16 cellular contexts compared by ENCODE assay signal in the genomic region with DNA sequence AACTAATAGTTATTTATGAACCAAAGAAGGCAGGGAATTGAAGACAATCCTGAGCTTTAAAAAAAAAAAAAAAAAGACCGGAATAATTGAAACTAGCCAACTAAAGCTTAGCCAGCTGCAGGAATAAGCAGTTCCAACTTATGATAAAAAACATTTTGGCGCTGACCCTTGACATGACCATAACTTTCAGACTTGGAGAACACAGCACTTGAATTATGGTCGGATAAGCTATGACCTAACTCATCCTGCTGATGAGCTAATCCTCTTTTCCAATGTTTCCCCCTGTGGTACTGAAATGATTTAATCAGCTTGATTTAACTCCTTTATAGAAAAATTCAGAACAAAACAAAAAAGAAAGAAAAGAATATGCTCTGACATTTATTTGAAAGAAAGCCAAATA.
DNase-seq lines count a peak whose midpoint lies in the region; ATAC-seq, FAIRE-seq and TF ChIP-seq lines count a peak whose summit lies in the region.
"Had no signal": no experiment of that assay in that cellular context is flagged by ENCODE, and none has a peak within 500 bp of the region (broad histone marks: within the 10 kb centered on the region; RNA-seq: fewer than 3 reads in every experiment).

No MANE protein-coding gene starts in this region.

- DNase-seq in AG10803 (ENCODE audit: low read depth), result peak; percentile 27
- DNase-seq in GM23248, result peak; percentile 17
- peak; percentile 15 for DNase-seq in endothelial cell of umbilical vein (ENCODE audit: low read depth, low spot score)
- DNase-seq in retinal pigment epithelial cell (ENCODE audit: low read depth), result peak; percentile 23
- no peak for DNase-seq in RKO (ENCODE audit: low spot score)
- no peak for DNase-seq in T-helper 9 cell
- DNase-seq in posterior vena cava (ENCODE audit: low spot score), result no peak
- DNase-seq: C1 segment of cervical spinal cord, IMR-90, Kasumi-1, NCI-H1417, NCI-H2029 treated with DMSO at 0.1 percent for 48 hours, NCI-H526 treated with DMSO at 0.1 percent for 48 hours, PC-9 had no signal

- WGBS in GM23248 (ENCODE audit: low coverage in 1 of 2, low lambda C conversion rate in 2 of 2, missing lambda C conversion rate in 2 of 2), 2 experiments, result 10 to 15% methylated on average over 3 of the region's 3 CpGs

- H3K9ac ChIP-seq in GM23248 (no peak overlapping the region), endothelial cell of umbilical vein (replicated peaks; ENCODE audit: extremely low read depth, insufficient read depth, low read length) (no peak overlapping the region)

- no peak for FAIRE-seq in endothelial cell of umbilical vein (lab: Jason Lieb, UNC)

- H3K36me3 ChIP-seq in GM23248 (ENCODE audit: low read depth) (no peaks in the 10 kb centered on the region), endothelial cell of umbilical vein (ENCODE audit: control insufficient read depth in 2 of 2, extremely low read depth in 1 of 2, insufficient read depth in 2 of 2, low read length in 2 of 2) (no peaks in the 10 kb centered on the region)
- H3K36me3 ChIP-seq: HAP-1 had no signal

- ATAC-seq in HG02885 (IDR thresholded peaks at IDR 0.05; ENCODE audit: poor library complexity, unreplicated experiment), result no peak

- H3K4me1 ChIP-seq in GM23248 (ENCODE audit: insufficient read depth) (no peaks in the 10 kb centered on the region), endothelial cell of umbilical vein (ENCODE audit: control insufficient read depth, extremely low read depth, insufficient read depth, low read length) (no peaks in the 10 kb centered on the region)
- H3K4me1 ChIP-seq: HAP-1 had no signal

- H3K27me3 ChIP-seq in GM23248 (replicated peaks; ENCODE audit: insufficient read depth), result no peaks in the 10 kb centered on the region
- H3K27me3 ChIP-seq in endothelial cell of umbilical vein (ENCODE audit: control insufficient read depth in 2 of 2, insufficient read depth in 2 of 2, low read length in 2 of 2), result no peaks in the 10 kb centered on the region

- POLR2A ChIA-PET in endothelial cell of umbilical vein (lab: Charles Lee), result no interaction called here

- H3K9me3 ChIP-seq in GM23248 (ENCODE audit: low read depth), result no peaks in the 10 kb centered on the region
- no peaks in the 10 kb centered on the region for H3K9me3 ChIP-seq in endothelial cell of umbilical vein (replicated peaks; ENCODE audit: control insufficient read depth, insufficient read depth, low read length)
- H3K9me3 ChIP-seq: HAP-1 had no signal

- dilution Hi-C loops in endothelial cell of umbilical vein (cut with MboI; ENCODE audit: extremely low pct_ligation_motif_present, low sequenced_read_pairs), result no loop called here

- no peak overlapping the region for H3K4me2 ChIP-seq in GM23248 (ENCODE audit: unreplicated experiment)
- no peak overlapping the region for H3K4me2 ChIP-seq in endothelial cell of umbilical vein (ENCODE audit: insufficient read depth, low read length)
- H3K4me2 ChIP-seq: PC-9 had no signal

- H3K79me2 ChIP-seq in GM23248 (ENCODE audit: insufficient read depth) (no peaks in the 10 kb centered on the region), endothelial cell of umbilical vein (ENCODE audit: control insufficient read depth, insufficient read depth, low read length) (no peaks in the 10 kb centered on the region)

- in situ Hi-C loops in GM23248 (cut with MboI), result loop anchor here (10.0 to 25.0 kb wide), 3 partner anchors 194 to 567 kb away; no protein-coding TSS in a partner anchor

- no peak for TF ChIP-seq POLR2A in endothelial cell of umbilical vein (IDR thresholded peaks at IDR 0.05; ENCODE audit: low read depth, low read length)

- no TSS peak for BruUV-seq in endothelial cell of umbilical vein (replicated peaks; lab: Mats Ljungman, UMichigan)

- no peaks in the 10 kb centered on the region for H3K9me2 ChIP-seq in GM23248 (ENCODE audit: insufficient read depth)

- intact Hi-C loops in endothelial cell of umbilical vein (cut with micrococcal nuclease) (no loop called here), posterior vena cava (cut with DNase I) (loop anchor here in 1 of 2 donors (10.0 kb wide), 1 partner anchor 294 kb away; no protein-coding TSS in a partner anchor)

- no peak overlapping the region for H3K27ac ChIP-seq in GM23248
- H3K27ac ChIP-seq in endothelial cell of umbilical vein (ENCODE audit: insufficient read depth, low read depth, low read length), result no peak overlapping the region
- H3K27ac ChIP-seq: PC-9 had no signal

- CTCF ChIA-PET in endothelial cell of umbilical vein (lab: Charles Lee), result interaction anchor here (0.8 to 9.7 kb wide), 11 partner anchors 14 to 1377 kb away, joined by 3 to 357 read pairs (median 4); no protein-coding TSS in a partner anchor

- no peak for TF ChIP-seq CTCF in AG10803 (conservative IDR thresholded peaks at IDR 0.05; ENCODE audit: low read length)
- no peak for TF ChIP-seq CTCF in endothelial cell of umbilical vein (IDR thresholded peaks at IDR 0.05; ENCODE audit: extremely low read depth in 1 of 2, insufficient read depth in 1 of 2, low read depth in 1 of 2, low read length in 2 of 2)
- no peak for TF ChIP-seq CTCF in retinal pigment epithelial cell (conservative IDR thresholded peaks at IDR 0.05; ENCODE audit: low read depth, low read length)

- no peaks in the 10 kb centered on the region for H3K9me1 ChIP-seq in endothelial cell of umbilical vein (replicated peaks; ENCODE audit: control insufficient read depth, extremely low read depth, insufficient read depth, low read length)

- no peaks in the 10 kb centered on the region for H3F3A ChIP-seq in GM23248 (ENCODE audit: insufficient read depth)

- H2AFZ ChIP-seq in GM23248 (no peak overlapping the region), endothelial cell of umbilical vein (ENCODE audit: low read depth, low read length) (no peak overlapping the region)
- H2AFZ ChIP-seq: PC-9 had no signal

- H3K4me3 ChIP-seq in AG10803 (ENCODE audit: low read length), result no peak overlapping the region
- H3K4me3 ChIP-seq in GM23248, result no peak overlapping the region
- no peak overlapping the region for H3K4me3 ChIP-seq in endothelial cell of umbilical vein (replicated peaks in 1 of 3; ENCODE audit: insufficient read depth in 1 of 3, low read depth in 1 of 3, low read length in 3 of 3)
- H3K4me3 ChIP-seq in retinal pigment epithelial cell (ENCODE audit: low read length), result no peak overlapping the region
- H3K4me3 ChIP-seq: HAP-1, PC-9 had no signal

- no peaks in the 10 kb centered on the region for H4K20me1 ChIP-seq in GM23248 (ENCODE audit: insufficient read depth)
- H4K20me1 ChIP-seq in endothelial cell of umbilical vein (replicated peaks; ENCODE audit: control insufficient read depth, extremely low read depth, insufficient read depth, low read length), result no peaks in the 10 kb centered on the region

TF ChIP-seq in endothelial cell of umbilical vein, 7 proteins besides CTCF, POLR2A, EP300 and RAD21:
- TF ChIP-seq EZH2 (IDR thresholded peaks at IDR 0.05; ENCODE audit: borderline replicate concordance, low read depth, low read length, severe bottlenecking) (no peak), FOS (IDR thresholded peaks at IDR 0.05; ENCODE audit: borderline replicate concordance, insufficient read depth, low read length) (no peak), POLR2AphosphoS5 (IDR thresholded peaks at IDR 0.05; ENCODE audit: insufficient read depth, low read depth, low read length) (no peak), JUN (IDR thresholded peaks at IDR 0.05; ENCODE audit: borderline replicate concordance, insufficient read depth, insufficient read length, low read depth) (no peak), GATA2 (IDR thresholded peaks at IDR 0.05; ENCODE audit: insufficient read depth, insufficient read length, low read depth, low read length) (no peak), MYC (IDR thresholded peaks at IDR 0.05; ENCODE audit: low read depth, low read length) (no peak)
- TF ChIP-seq, protein P1, sequence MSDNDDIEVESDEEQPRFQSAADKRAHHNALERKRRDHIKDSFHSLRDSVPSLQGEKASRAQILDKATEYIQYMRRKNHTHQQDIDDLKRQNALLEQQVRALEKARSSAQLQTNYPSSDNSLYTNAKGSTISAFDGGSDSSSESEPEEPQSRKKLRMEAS (IDR thresholded peaks at IDR 0.05; ENCODE audit: insufficient read depth, insufficient read length), result no peak

Comparison
In these comparisons a context has a peak if more than half of its experiments do, and no peak if none do; other contexts are left out.
1. DNase-seq: peak in AG10803 (single experiment), GM23248 (single experiment), endothelial cell of umbilical vein (single experiment) and retinal pigment epithelial cell (single experiment); none in RKO (single experiment), T-helper 9 cell (single experiment) and posterior vena cava (single experiment).